19 cellular contexts compared by ENCODE assay signal in the genomic region with DNA sequence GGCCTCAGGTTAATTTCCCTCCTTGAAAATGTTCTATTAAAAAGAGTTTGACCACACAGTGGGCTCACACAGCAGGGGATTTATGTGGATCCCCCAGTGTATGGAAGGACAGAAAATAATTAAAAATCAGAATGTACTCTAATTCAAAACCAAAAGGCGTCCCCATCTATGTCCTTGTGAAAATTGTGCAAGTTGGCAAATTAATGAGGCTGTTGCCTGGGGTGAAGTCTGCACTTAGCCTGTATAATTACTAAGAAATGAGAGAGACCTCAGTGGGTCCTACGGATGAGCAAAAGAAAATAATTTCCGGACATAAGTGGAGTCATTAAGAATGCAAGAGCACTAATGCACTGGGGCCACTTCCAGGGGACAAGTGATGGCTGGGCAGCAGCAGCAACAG. TPM values are rescaled to one million over a fixed set of nuclear protein-coding genes. Genes with fewer than 3 reads are reported as not detected.
DNase-seq lines count a peak whose midpoint lies in the region; ATAC-seq and TF ChIP-seq lines count a peak whose summit lies in the region.
"Had no signal": no experiment of that assay in that cellular context is flagged by ENCODE, and none has a peak within 500 bp of the region (broad histone marks: within the 10 kb centered on the region; RNA-seq: fewer than 3 reads in every experiment).

No MANE protein-coding gene starts in this region.

- H3K4me2 ChIP-seq in OCI-LY7 (ENCODE audit: low read length), result peak overlapping the region; percentile 69; the same call in 1 of the 2 replicates
- H3K4me2 ChIP-seq: GM23338, SK-N-SH had no signal

- H3K4me1 ChIP-seq in A673 (ENCODE audit: insufficient read depth, low read length, poor library complexity, severe bottlenecking), result no peaks in the 10 kb centered on the region
- H3K4me1 ChIP-seq in HUES6 (ENCODE audit: control insufficient read depth, insufficient read depth, low read length), result peaks cover 8% of the 10 kb centered on the region; the same call in 1 of the 2 replicates
- H3K4me1 ChIP-seq in OCI-LY7 (ENCODE audit: insufficient read depth, low read length, poor library complexity, severe bottlenecking), result peaks cover 43% of the 10 kb centered on the region

- peaks cover 57% of the 10 kb centered on the region for H3K36me3 Mint-ChIP-seq in natural killer cell treated with Interleukin-12 subunit alpha and Interleukin-12 subunit beta and Interleukin-15 and Interleukin-18, amount 100 ng/mL, for 72 hours

- peaks cover 74 to 79% of the 10 kb centered on the region in 2 donors for H3K4me1 Mint-ChIP-seq in natural killer cell treated with Interleukin-12 subunit alpha and Interleukin-12 subunit beta and Interleukin-15 and Interleukin-18, amount 100 ng/mL, for 72 hours (ENCODE audit: low read depth in 2 of 2)

- DNase-seq in A673 (ENCODE audit: low spot score), result peak; percentile 6
- DNase-seq in OCI-LY7 (ENCODE audit: low spot score), result no peak
- DNase-seq in natural killer cell treated with Interleukin-12 subunit alpha and Interleukin-12 subunit beta and Interleukin-15 and Interleukin-18, amount 100 ng/mL, for 72 hours (ENCODE audit: low spot score), result no peak
- no peak for DNase-seq in WERI-Rb-1
- no peak for DNase-seq in NCI-H146 treated with DMSO at 0.1 percent for 48 hours (lab: John Stamatoyannopoulos, UW; ENCODE audit: unreplicated experiment)
- DNase-seq: GF-D8, MG63, NCI-H1092 treated with DMSO at 0.1 percent for 48 hours, NCI-H1930, NCI-H2171 treated with DMSO at 0.1 percent for 48 hours, NCI-H446 treated with DMSO at 0.1 percent for 48 hours, NCI-H82, Right ventricle myocardium superior, SK-N-SH, T-helper 1 cell had no signal

- H3K4me3 Mint-ChIP-seq in natural killer cell treated with Interleukin-12 subunit alpha and Interleukin-12 subunit beta and Interleukin-15 and Interleukin-18, amount 100 ng/mL, for 72 hours, result no peak overlapping the region
- H3K4me3 Mint-ChIP-seq: GM23338 had no signal

- no peak for ATAC-seq in natural killer cell treated with Interleukin-12 subunit alpha and Interleukin-12 subunit beta and Interleukin-15 and Interleukin-18, amount 100 ng/mL, for 72 hours
- no peak for ATAC-seq in HG03280 (IDR thresholded peaks at IDR 0.05; ENCODE audit: unreplicated experiment)
- ATAC-seq: GM23338, HCT116 had no signal

- TF ChIP-seq CTCF in A673 (conservative IDR thresholded peaks at IDR 0.05; ENCODE audit: low read depth, low read length) (no peak), OCI-LY7 (conservative IDR thresholded peaks at IDR 0.05; ENCODE audit: low read length) (no peak), WERI-Rb-1 (IDR thresholded peaks at IDR 0.05; ENCODE audit: low read depth, low read length) (no peak)

- H3K9me3 ChIP-seq in A673 (ENCODE audit: low read depth, low read length, poor library complexity, severe bottlenecking) (no peaks in the 10 kb centered on the region), HUES6 (ENCODE audit: control insufficient read depth, insufficient read depth, low read depth, low read length) (no peaks in the 10 kb centered on the region), OCI-LY7 (ENCODE audit: low read length) (peaks cover 14% of the 10 kb centered on the region; the same call in 1 of the 2 replicates), WERI-Rb-1 (ENCODE audit: severe bottlenecking) (no peaks in the 10 kb centered on the region)
- H3K9me3 ChIP-seq: MG63, SK-N-SH had no signal

- no peaks in the 10 kb centered on the region for H3K27me3 Mint-ChIP-seq in natural killer cell treated with Interleukin-12 subunit alpha and Interleukin-12 subunit beta and Interleukin-15 and Interleukin-18, amount 100 ng/mL, for 72 hours

- H3K27me3 ChIP-seq in A673 (replicated peaks; ENCODE audit: insufficient read depth, low read depth, low read length, poor library complexity), result no peaks in the 10 kb centered on the region
- no peaks in the 10 kb centered on the region for H3K27me3 ChIP-seq in HUES6 (ENCODE audit: control insufficient read depth, insufficient read depth, low read length)
- H3K27me3 ChIP-seq in WERI-Rb-1 (ENCODE audit: insufficient read depth, low read depth, severe bottlenecking), result no peaks in the 10 kb centered on the region
- H3K27me3 ChIP-seq: MG63 had no signal

- H3K4me3 ChIP-seq in A673 (ENCODE audit: low read depth, low read length, poor library complexity, severe bottlenecking) (no peak overlapping the region), HUES6 (ENCODE audit: low read depth, low read length) (no peak overlapping the region), OCI-LY7 (ENCODE audit: low read depth, low read length, poor library complexity, severe bottlenecking) (no peak overlapping the region), WERI-Rb-1 (ENCODE audit: low read depth, low read length) (no peak overlapping the region)
- H3K4me3 ChIP-seq: GM23338, MG63 had no signal

- H3K9ac ChIP-seq in HUES6 (ENCODE audit: low read length), result peak overlapping the region; percentile 17
- H3K9ac ChIP-seq: SK-N-SH had no signal

- BruUV-seq in A673 (replicated peaks; lab: Mats Ljungman, UMichigan) (no TSS peak), OCI-LY7 (replicated peaks; lab: Mats Ljungman, UMichigan) (no TSS peak)

- no peaks in the 10 kb centered on the region for H3K36me3 ChIP-seq in A673 (ENCODE audit: insufficient read depth, low read length, poor library complexity, severe bottlenecking)
- H3K36me3 ChIP-seq in HUES6 (ENCODE audit: control insufficient read depth, insufficient read depth, low read length), result no peaks in the 10 kb centered on the region
- peaks cover 73% of the 10 kb centered on the region for H3K36me3 ChIP-seq in OCI-LY7 (ENCODE audit: insufficient read depth, low read length)
- no peaks in the 10 kb centered on the region for H3K36me3 ChIP-seq in WERI-Rb-1
- H3K36me3 ChIP-seq: MG63 had no signal

- intact Hi-C loops in A673 (cut with micrococcal nuclease; ENCODE audit: unreplicated experiment), result no loop called here
- intact Hi-C loops in OCI-LY7 (cut with micrococcal nuclease; ENCODE audit: unreplicated experiment), result no loop called here

- peak overlapping the region; percentile 44 to 57 for H3K27ac Mint-ChIP-seq in natural killer cell treated with Interleukin-12 subunit alpha and Interleukin-12 subunit beta and Interleukin-15 and Interleukin-18, amount 100 ng/mL, for 72 hours
- H3K27ac Mint-ChIP-seq: GM23338 had no signal

- no peaks in the 10 kb centered on the region for H4K20me1 ChIP-seq in OCI-LY7 (ENCODE audit: insufficient read depth, low read length)

- H3K9me3 Mint-ChIP-seq in natural killer cell treated with Interleukin-12 subunit alpha and Interleukin-12 subunit beta and Interleukin-15 and Interleukin-18, amount 100 ng/mL, for 72 hours, result peaks cover 8% of the 10 kb centered on the region
- H3K9me3 Mint-ChIP-seq: GM23338 had no signal

- H3K27ac ChIP-seq in A673 (ENCODE audit: low read depth, low read length, poor library complexity, severe bottlenecking), result no peak overlapping the region
- H3K27ac ChIP-seq in HUES6 (ENCODE audit: low read depth, low read length), result no peak overlapping the region
- peak overlapping the region; percentile 74 for H3K27ac ChIP-seq in OCI-LY7 (ENCODE audit: low read depth, low read length, poor library complexity, severe bottlenecking)
- no peak overlapping the region for H3K27ac ChIP-seq in WERI-Rb-1

- CTCF ChIA-PET in A673 (lab: Charles Lee), result no interaction called here
- CTCF ChIA-PET in OCI-LY7 (lab: Charles Lee; ENCODE audit: unreplicated experiment), result no interaction called here

- H3K79me2 ChIP-seq in OCI-LY7 (ENCODE audit: insufficient read depth, low read depth, low read length), result no peaks in the 10 kb centered on the region

- H2AFZ ChIP-seq in OCI-LY7 (ENCODE audit: low read length), result no peak overlapping the region
- H2AFZ ChIP-seq: GM23338 had no signal

- POLR2A ChIA-PET in A673 (lab: Charles Lee; ENCODE audit: low non-redundant PET), result no interaction called here
- POLR2A ChIA-PET in OCI-LY7 (lab: Charles Lee), result interaction anchor here (2.1 kb wide), 1 partner anchor 9 kb away, joined by 9 read pairs; no protein-coding TSS in a partner anchor

- no peaks in the 10 kb centered on the region for H3K9me2 ChIP-seq in OCI-LY7 (ENCODE audit: insufficient read depth, low read length)
- H3K9me2 ChIP-seq: SK-N-SH had no signal

RNA-seq across cellular contexts. Expression of a gene that starts 31.2 kb away (rescaled TPM):
- 13.4 and 13.7 TPM in 2 replicates for total RNA-seq in A673 (2021)
- total RNA-seq in OCI-LY7 (2014; rRNA removed; shearing (Covaris generic)), result 21.1 and 22.8 TPM in 2 replicates
- 47.2 and 53.1 TPM in 2 replicates for total RNA-seq in OCI-LY7 (2022)
- total RNA-seq in natural killer cell treated with Interleukin-12 subunit alpha and Interleukin-12 subunit beta and Interleukin-15 and Interleukin-18, amount 100 ng/mL, for 72 hours, result 10 to 100 TPM; 64.2 to 80.7 TPM
- total RNA-seq: GM23338 had no signal
